Comparison of ENCODE assay signal across 16 cellular contexts in the genomic region with DNA sequence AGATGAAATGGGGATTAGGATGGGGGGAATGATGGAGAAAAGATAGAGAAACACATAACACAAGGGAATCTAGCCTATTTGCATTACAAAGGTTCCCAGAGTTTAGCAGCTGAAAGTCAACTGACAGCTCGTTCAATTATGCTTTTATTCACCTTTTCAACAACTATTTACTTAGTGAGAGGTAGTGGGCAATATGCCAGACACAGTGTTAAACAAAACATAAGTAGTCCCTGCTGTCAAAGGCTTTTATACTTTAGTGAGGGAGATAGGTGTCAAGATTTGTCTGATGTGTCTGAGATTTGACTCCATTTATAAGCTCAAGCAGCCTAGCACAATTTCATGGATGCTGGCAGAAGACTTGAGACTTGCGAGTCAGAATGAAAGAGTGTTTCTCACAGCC.
A peak's percentile ranks its signal among the peaks of the same experiment; 100 is the strongest.
DNase-seq lines count a peak whose midpoint lies in the region; ATAC-seq lines count a peak whose summit lies in the region.
"Had no signal": no experiment of that assay in that cellular context is flagged by ENCODE, and none has a peak within 500 bp of the region (broad histone marks: within the 10 kb centered on the region; RNA-seq: fewer than 3 reads in every experiment).

No MANE protein-coding gene starts in this region.

- ATAC-seq in HG03521 (IDR thresholded peaks at IDR 0.05; ENCODE audit: unreplicated experiment) (no peak), GM19328 (IDR thresholded peaks at IDR 0.05; ENCODE audit: unreplicated experiment) (no peak)
- ATAC-seq: A549, K562 had no signal

- in situ Hi-C loops in G401 (cut with HindIII; ENCODE audit: low sequenced_read_pairs) = no loop called here

- peak; percentile 58 for DNase-seq in DMS53 (lab: John Stamatoyannopoulos, UW)
- peak; percentile 57 for DNase-seq in NCI-H146 (lab: John Stamatoyannopoulos, UW)
- DNase-seq in NCI-H510A (lab: John Stamatoyannopoulos, UW) = peak; percentile 72
- peak; percentile 49 for DNase-seq in SHP77 treated with DMSO at 0.1 percent for 48 hours (lab: John Stamatoyannopoulos, UW)
- no peak for DNase-seq in G401 (ENCODE audit: low spot score)
- no peak for DNase-seq in kidney tubule cell (ENCODE audit: low spot score)
- DNase-seq: DMS 273 treated with DMSO at 0.1 percent for 48 hours, GOT3, NCI-H187, NCI-H526 treated with DMSO at 0.1 percent for 48 hours, PC-9, SW 1271 had no signal

Comparison
In these comparisons a context has a peak if more than half of its experiments do, and no peak if none do; other contexts are left out.
1. DNase-seq: peak in DMS53 (single experiment), NCI-H146 (single experiment), NCI-H510A (single experiment) and SHP77 treated with DMSO at 0.1 percent for 48 hours (single experiment); none in G401 (single experiment) and kidney tubule cell (single experiment).